Comparison of ENCODE assay signal across 34 cellular contexts in genomic region chr11:68822546-68822945, GRCh38.
"Had no signal": no experiment of that assay in that cellular context is flagged by ENCODE, and none has a peak within 500 bp of the region (broad histone marks: within the 10 kb centered on the region; RNA-seq: fewer than 3 reads in every experiment).

No MANE protein-coding gene starts in this region.

- H3K9me3 ChIP-seq: MG63 had no signal

- H3K27me3 ChIP-seq: MG63 had no signal

- H3K4me3 ChIP-seq: MG63 had no signal

- DNase-seq: Kasumi-1, MG63, MM.1S, NCI-H1048, NCI-H1092, NCI-H1092 treated with DMSO at 0.1 percent for 48 hours, NCI-H1105, NCI-H1105 treated with DMSO at 0.1 percent for 48 hours, NCI-H1417, NCI-H1417 treated with DMSO at 0.1 percent for 48 hours, NCI-H1436, NCI-H1436 treated with DMSO at 0.1 percent for 48 hours, NCI-H146, NCI-H1694, NCI-H1694 treated with DMSO at 0.1 percent for 48 hours, NCI-H187, NCI-H187 treated with DMSO at 0.1 percent for 48 hours, NCI-H1930, NCI-H2029, NCI-H2029 treated with DMSO at 0.1 percent for 48 hours, NCI-H2081, NCI-H2081 treated with DMSO at 0.1 percent for 48 hours, NCI-H2107, NCI-H2171, NCI-H2171 treated with DMSO at 0.1 percent for 48 hours, NCI-H2227 treated with DMSO at 0.1 percent for 48 hours, NCI-H226, NCI-H345, NCI-H446, NCI-H446 treated with DMSO at 0.1 percent for 48 hours, NCI-H510A, NCI-H510A treated with DMSO at 0.1 percent for 48 hours, NCI-H524, NCI-H524 treated with DMSO at 0.1 percent for 48 hours had no signal
